Comparison of ENCODE assay signal across 1 cellular context in genomic region chr2:227406177-227407031, GRCh38.
A peak's percentile ranks its signal among the peaks of the same experiment; 100 is the strongest.
TF ChIP-seq lines count a peak whose summit lies in the region.

No MANE protein-coding gene starts in this region.

TF ChIP-seq in A549, 52 proteins besides CTCF, POLR2A, EP300 and RAD21 (continued from another document):
- TF ChIP-seq BCL3 (IDR thresholded peaks at IDR 0.05) = peak; percentile 73; the same call in 1 of the 3 replicates
- 0 out of 2 replicates have a peak, but pooled peaks have one; percentile 13 for TF ChIP-seq ATOH8 (CRISPR knock-in tag; IDR thresholded peaks at IDR 0.05; ENCODE audit: low read depth)
- peak; percentile 68 for TF ChIP-seq JUNB (IDR thresholded peaks at IDR 0.05)
- 0 out of 2 replicates have a peak, but pooled peaks have one; percentile 29 for TF ChIP-seq HOXB13 (CRISPR knock-in tag; IDR thresholded peaks at IDR 0.05; ENCODE audit: low read depth)
- TF ChIP-seq RARB (CRISPR knock-in tag; IDR thresholded peaks at IDR 0.05) = peak; percentile 56; the same call in 1 of the 2 replicates
